13 cellular contexts compared by ENCODE assay signal in the genomic region with DNA sequence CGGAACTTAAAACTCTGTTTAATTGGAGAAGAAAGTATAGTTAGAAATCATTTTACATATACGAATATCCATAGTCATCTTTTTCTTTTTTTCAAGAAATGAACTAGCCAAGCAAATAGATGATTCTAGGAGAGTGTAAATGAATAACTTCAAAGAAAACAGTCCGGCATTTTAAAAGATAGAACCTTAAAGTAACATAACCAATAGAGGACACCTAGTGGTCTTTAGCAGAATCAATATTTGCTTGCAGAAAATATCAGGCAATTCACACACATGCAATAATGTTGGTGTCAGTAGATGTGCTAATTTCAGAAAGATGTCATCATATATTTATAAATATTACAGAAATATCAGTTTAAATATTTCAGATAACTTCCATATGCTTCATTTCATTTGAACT. TPM values are rescaled to one million over a fixed set of nuclear protein-coding genes. Genes with fewer than 3 reads are reported as not detected.
DNase-seq lines count a peak whose midpoint lies in the region; ATAC-seq and TF ChIP-seq lines count a peak whose summit lies in the region.
"Had no signal": no experiment of that assay in that cellular context is flagged by ENCODE, and none has a peak within 500 bp of the region (broad histone marks: within the 10 kb centered on the region; RNA-seq: fewer than 3 reads in every experiment).

No MANE protein-coding gene starts in this region.

- intact Hi-C loops in OCI-LY7 (cut with micrococcal nuclease; ENCODE audit: unreplicated experiment) (no loop called here), left colon (cut with DNase I, micrococcal nuclease) (no loop called here)

- BruUV-seq in OCI-LY7 (replicated peaks; lab: Mats Ljungman, UMichigan): no TSS peak

- POLR2A ChIA-PET in OCI-LY7 (lab: Charles Lee): no interaction called here

- H3K4me1 ChIP-seq in OCI-LY7 (ENCODE audit: insufficient read depth, low read length, poor library complexity, severe bottlenecking): no peaks in the 10 kb centered on the region
- H3K4me1 ChIP-seq: parathyroid adenoma had no signal

- H4K20me1 ChIP-seq in OCI-LY7 (ENCODE audit: insufficient read depth, low read length): no peaks in the 10 kb centered on the region

- no peaks in the 10 kb centered on the region for H3K9me3 ChIP-seq in OCI-LY7 (ENCODE audit: low read length)

- peak; percentile 63 for TF ChIP-seq CTCF in C4-2B (conservative IDR thresholded peaks at IDR 0.05)
- peak; percentile 57; the same call in 1 of the 2 replicates for TF ChIP-seq CTCF in OCI-LY7 (conservative IDR thresholded peaks at IDR 0.05; ENCODE audit: low read length)
- TF ChIP-seq CTCF in epithelial cell of proximal tubule (conservative IDR thresholded peaks at IDR 0.05; ENCODE audit: low read depth, low read length): peak; percentile 44

- H3K9me2 ChIP-seq in OCI-LY7 (ENCODE audit: insufficient read depth, low read length): no peaks in the 10 kb centered on the region

- no peaks in the 10 kb centered on the region for H3K79me2 ChIP-seq in OCI-LY7 (ENCODE audit: insufficient read depth, low read depth, low read length)
- H3K79me2 ChIP-seq: parathyroid adenoma had no signal

- no peaks in the 10 kb centered on the region for H3K36me3 ChIP-seq in OCI-LY7 (ENCODE audit: insufficient read depth, low read length)

- no peak for DNase-seq in OCI-LY7 (ENCODE audit: low spot score)
- peak; percentile 1 for DNase-seq in epithelial cell of proximal tubule (ENCODE audit: low read depth)
- no peak for DNase-seq in anterior cingulate cortex (lab: John Stamatoyannopoulos, UW)
- DNase-seq in 8988T: no peak
- DNase-seq in activated T-cell treated with anti-CD3 and anti-CD28 coated beads for 4 hours: no peak
- DNase-seq in left colon: no peak
- DNase-seq: activated naive CD4-positive, alpha-beta T cell treated with Interleukin-2 at 50 U/mL for 16 hours; H7; immature natural killer cell; NCI-H510A treated with DMSO at 0.1 percent for 48 hours had no signal

- no peak overlapping the region for H3K4me2 ChIP-seq in OCI-LY7 (ENCODE audit: low read length)

- CTCF ChIA-PET in OCI-LY7 (lab: Charles Lee; ENCODE audit: unreplicated experiment): no interaction called here

- no peak overlapping the region for H3K4me3 ChIP-seq in OCI-LY7 (ENCODE audit: low read depth, low read length, poor library complexity, severe bottlenecking)
- H3K4me3 ChIP-seq in epithelial cell of proximal tubule (ENCODE audit: low read depth, low read length): no peak overlapping the region

- H3K27ac ChIP-seq in C4-2B: no peak overlapping the region
- H3K27ac ChIP-seq in OCI-LY7 (ENCODE audit: low read depth, low read length, poor library complexity, severe bottlenecking): no peak overlapping the region
- H3K27ac ChIP-seq: parathyroid adenoma had no signal

- peak; percentile 51 for ATAC-seq in GM19351 (IDR thresholded peaks at IDR 0.05; ENCODE audit: unreplicated experiment)
- no peak for ATAC-seq in left colon

- no peak overlapping the region for H2AFZ ChIP-seq in OCI-LY7 (ENCODE audit: low read length)
- H2AFZ ChIP-seq: parathyroid adenoma had no signal

RNA-seq across cellular contexts. Expression of a gene that starts 57.1 kb away (rescaled TPM):
- not detected in 2 replicates for total RNA-seq in OCI-LY7 (2014; rRNA removed; shearing (Covaris generic))
- total RNA-seq in OCI-LY7 (2022): not detected in 2 replicates
- under 0.01 TPM in 1 of 2 replicates, not detected in the other for total RNA-seq in epithelial cell of proximal tubule
- total RNA-seq in left colon: under 1 TPM; 0.06 TPM
